ENCODE assay signal across 8 cellular contexts in the genomic region with DNA sequence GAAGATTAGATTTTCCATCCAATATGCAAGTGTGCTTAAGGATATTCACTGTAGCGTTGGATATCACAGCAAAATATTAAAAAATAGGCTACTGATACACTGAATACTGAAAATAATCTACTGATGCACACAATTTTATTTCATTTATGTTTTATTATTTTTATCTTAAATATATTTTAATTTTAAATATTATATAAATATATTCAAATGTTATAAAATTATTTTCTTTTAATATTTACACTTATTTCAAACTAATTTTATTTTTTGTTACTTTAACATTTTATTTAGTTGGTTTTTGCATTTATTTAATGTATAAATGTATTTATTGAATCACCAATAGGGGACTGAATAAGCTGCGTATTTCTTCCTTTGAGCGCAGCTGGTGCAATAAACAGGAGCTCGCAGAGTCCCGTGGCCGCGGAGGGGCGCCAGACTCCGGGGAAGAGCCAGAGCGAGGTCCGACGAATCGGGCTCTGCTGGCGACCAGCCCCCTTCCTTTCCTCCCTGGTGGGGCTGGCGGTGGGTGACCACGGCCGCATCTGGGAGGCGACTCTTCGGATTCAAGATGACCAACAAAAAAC. TPM values are rescaled to one million over a fixed set of nuclear protein-coding genes. Genes with fewer than 3 reads are reported as not detected.
DNase-seq lines count a peak whose midpoint lies in the region; ATAC-seq and TF ChIP-seq lines count a peak whose summit lies in the region.

No MANE protein-coding gene starts in this region.

- H3K27ac Mint-ChIP-seq in osteocyte (ENCODE audit: unreplicated experiment) = no peak overlapping the region

- no peaks in the 10 kb centered on the region for H3K36me3 Mint-ChIP-seq in osteocyte (ENCODE audit: unreplicated experiment)

- no peaks in the 10 kb centered on the region for H3K4me1 Mint-ChIP-seq in osteocyte (ENCODE audit: unreplicated experiment)

- H3K9me3 Mint-ChIP-seq in osteocyte (ENCODE audit: unreplicated experiment) = no peaks in the 10 kb centered on the region

- no peaks in the 10 kb centered on the region for H3K36me3 ChIP-seq in MG63

- no peaks in the 10 kb centered on the region for H3K27me3 ChIP-seq in MG63

- no peaks in the 10 kb centered on the region for H3K9me3 ChIP-seq in MG63

- peaks cover 18% of the 10 kb centered on the region for H3K27me3 Mint-ChIP-seq in osteocyte (ENCODE audit: unreplicated experiment)

- no peak overlapping the region for H3K4me3 Mint-ChIP-seq in osteocyte (ENCODE audit: unreplicated experiment)

- TF ChIP-seq CTCF in epithelial cell of proximal tubule (conservative IDR thresholded peaks at IDR 0.05; ENCODE audit: low read depth, low read length) (peak; percentile 76), osteocyte (IDR thresholded peaks at IDR 0.05) (peak; percentile 22)

- peak overlapping the region; percentile 22 for H3K4me3 ChIP-seq in MG63
- H3K4me3 ChIP-seq in epithelial cell of proximal tubule (ENCODE audit: low read depth, low read length) = peak overlapping the region; percentile 56

- ATAC-seq in GM19463 (IDR thresholded peaks at IDR 0.05; ENCODE audit: unreplicated experiment) (no peak), HG02588 (IDR thresholded peaks at IDR 0.05; ENCODE audit: unreplicated experiment) (no peak)

- DNase-seq in EH (ENCODE audit: low read depth) (peak; percentile 77), MG63 (peak; percentile 68), epithelial cell of proximal tubule (ENCODE audit: low read depth) (no peak), osteocyte (ENCODE audit: extremely low spot score, unreplicated experiment) (no peak), GM19240 (ENCODE audit: insufficient read length, low spot score) (no peak), NCI-H1436 treated with DMSO at 0.1 percent for 48 hours (lab: John Stamatoyannopoulos, UW) (no peak)

RNA-seq across cellular contexts. Expression of a gene that starts 12.2 kb away (rescaled TPM):
- 6.5 and 17.8 TPM in 2 replicates for total RNA-seq in MG63 (2014; rRNA removed; shearing (Covaris generic); ENCODE audit: low replicate concordance)
- total RNA-seq in epithelial cell of proximal tubule (not detected in 2 replicates), osteocyte (not detected in 2 replicates)

RNA-seq across cellular contexts. Expression of a gene that starts 33.3 kb away (rescaled TPM):
- total RNA-seq in MG63 (2014; rRNA removed; shearing (Covaris generic); ENCODE audit: low replicate concordance) = not detected in 2 replicates
- 2.7 and 3.8 TPM in 2 replicates for total RNA-seq in epithelial cell of proximal tubule
- total RNA-seq in osteocyte = not detected in 2 replicates

RNA-seq across cellular contexts. Expression of a gene that starts 43.6 kb away (rescaled TPM):
- total RNA-seq in MG63 (2014; rRNA removed; shearing (Covaris generic); ENCODE audit: low replicate concordance) = 0.12 TPM in 1 of 2 replicates, not detected in the other
- total RNA-seq in epithelial cell of proximal tubule = not detected in 2 replicates
- not detected in 2 replicates for total RNA-seq in osteocyte

RNA-seq across cellular contexts. Expression of a gene that starts 50.8 kb away (rescaled TPM):
- 0.10 and 3.0 TPM in 2 replicates for total RNA-seq in MG63 (2014; rRNA removed; shearing (Covaris generic); ENCODE audit: low replicate concordance)
- total RNA-seq in epithelial cell of proximal tubule (0.29 and 0.80 TPM in 2 replicates), osteocyte (not detected in 2 replicates)

Comparison
In these comparisons a context has a peak if more than half of its experiments do, and no peak if none do; other contexts are left out.
1. DNase-seq: peak in EH (single experiment) and MG63 (single experiment); none in epithelial cell of proximal tubule (single experiment), osteocyte (single experiment), GM19240 (single experiment) and NCI-H1436 treated with DMSO at 0.1 percent for 48 hours (single experiment).